In the genomic region with DNA sequence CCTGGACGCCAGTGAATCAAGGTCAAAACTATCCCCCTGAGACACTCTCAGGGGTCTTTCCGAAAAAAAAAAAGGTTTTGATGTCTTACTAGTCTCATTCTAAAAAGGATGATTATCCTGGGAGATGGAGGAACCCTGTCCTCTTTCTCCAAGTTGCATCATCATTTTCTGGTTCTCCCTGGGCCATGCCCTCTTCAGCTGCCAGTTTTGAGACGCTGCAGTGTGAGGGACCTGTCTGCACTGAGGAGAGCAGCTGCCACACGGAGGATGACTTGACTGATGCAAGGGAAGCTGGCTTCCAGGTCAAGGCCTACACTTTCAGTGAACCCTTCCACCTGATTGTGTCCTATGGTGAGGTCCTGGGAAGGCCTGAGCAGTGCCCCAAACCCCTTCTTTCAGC, we compare ENCODE assay signal across 18 cellular contexts. TPM values are rescaled to one million over a fixed set of nuclear protein-coding genes. Genes with fewer than 3 reads are reported as not detected.
"Had no signal": no experiment of that assay in that cellular context is flagged by ENCODE, and none has a peak within 500 bp of the region (broad histone marks: within the 10 kb centered on the region; RNA-seq: fewer than 3 reads in every experiment).

No MANE protein-coding gene starts in this region.

- H3K4me1 Mint-ChIP-seq: activated CD4-positive, alpha-beta memory T cell treated with anti-CD3 and anti-CD28 coated beads, Interleukin-2, amount 10 ng/mL, durations not matched to agents 7 days and 5 days; neural progenitor cell; stimulated activated naive CD8-positive, alpha-beta T cell treated with anti-CD3 and anti-CD28 coated beads, Interleukin-15, amount 100 ng/mL, for 72 hours had no signal

- ATAC-seq: esophagus mucosa; pancreas; stimulated activated naive CD8-positive, alpha-beta T cell treated with anti-CD3 and anti-CD28 coated beads, Interleukin-15, amount 100 ng/mL, for 72 hours had no signal

- H3K36me3 ChIP-seq: neural progenitor cell, pancreas had no signal

- H3K4me1 ChIP-seq: neural progenitor cell, pancreas, testis had no signal

- H3K36me3 Mint-ChIP-seq: activated naive CD8-positive, alpha-beta T cell; neural progenitor cell had no signal

- H3K4me3 ChIP-seq: neural progenitor cell, pancreas, testis had no signal

- H3K27ac Mint-ChIP-seq: activated CD4-positive, alpha-beta memory T cell treated with anti-CD3 and anti-CD28 coated beads, Interleukin-2, amount 10 ng/mL, durations not matched to agents 7 days and 5 days; activated naive CD8-positive, alpha-beta T cell; neural progenitor cell; stimulated activated naive CD8-positive, alpha-beta T cell treated with anti-CD3 and anti-CD28 coated beads, Interleukin-15, amount 100 ng/mL, for 72 hours had no signal

- H3K27ac ChIP-seq: neural progenitor cell, pancreas, testis had no signal

- H3K9ac ChIP-seq: neural progenitor cell had no signal

- H3K9me3 ChIP-seq: pancreas, testis had no signal

- H3K9me3 Mint-ChIP-seq: activated CD4-positive, alpha-beta memory T cell treated with anti-CD3 and anti-CD28 coated beads, Interleukin-2, amount 10 ng/mL, durations not matched to agents 7 days and 5 days; neural progenitor cell; stimulated activated naive CD8-positive, alpha-beta T cell treated with anti-CD3 and anti-CD28 coated beads, Interleukin-15, amount 100 ng/mL, for 72 hours had no signal

- H2AFZ ChIP-seq: neural progenitor cell had no signal

- DNase-seq: activated CD4-positive, alpha-beta memory T cell treated with anti-CD3 and anti-CD28 coated beads, Interleukin-2, amount 10 ng/mL, durations not matched to agents 7 days and 5 days; activated gamma-delta T cell; activated T-cell treated with anti-CD3 and anti-CD28 coated beads, Interleukin-2, amount 50 U/mL, for 48 hours; anterior cingulate cortex; hypothalamus; kidney glomerular epithelial cell; midbrain; pancreas; stimulated activated CD4-positive, alpha-beta T cell treated with anti-CD3 and anti-CD28 coated beads, Interleukin-15, amount 100 ng/mL, for 24 hours; stimulated activated CD4-positive, alpha-beta T cell treated with anti-CD3 and anti-CD28 coated beads, Interleukin-4, amount 100 ng/mL, for 4 hours; stimulated activated naive CD8-positive, alpha-beta T cell treated with anti-CD3 and anti-CD28 coated beads, Interleukin-15, amount 100 ng/mL, for 72 hours; testis had no signal

- H3K4me3 Mint-ChIP-seq: activated CD4-positive, alpha-beta memory T cell treated with anti-CD3 and anti-CD28 coated beads, Interleukin-2, amount 10 ng/mL, durations not matched to agents 7 days and 5 days; activated naive CD8-positive, alpha-beta T cell; neural progenitor cell; stimulated activated naive CD8-positive, alpha-beta T cell treated with anti-CD3 and anti-CD28 coated beads, Interleukin-15, amount 100 ng/mL, for 72 hours had no signal

- H3K4me2 ChIP-seq: neural progenitor cell had no signal

- H3K27me3 ChIP-seq: pancreas, testis had no signal

RNA-seq across cellular contexts. Expression of gene FCRLA, which starts 3.5 kb away (rescaled TPM):
- total RNA-seq: activated CD4-positive, alpha-beta memory T cell treated with anti-CD3 and anti-CD28 coated beads, Interleukin-2, amount 10 ng/mL, durations not matched to agents 7 days and 5 days; cerebellum; dermis microvascular lymphatic vessel endothelial cell; testis had no signal
- polyA plus RNA-seq: pancreas had no signal

RNA-seq across cellular contexts. Expression of gene FCGR2B, which starts 47.6 kb away (rescaled TPM):
- total RNA-seq: dermis microvascular lymphatic vessel endothelial cell, fibroblast of villous mesenchyme had no signal
